1 cellular context compared by ENCODE assay signal in genomic region chr5:141657937-141658545, GRCh38.
TF ChIP-seq lines count a peak whose summit lies in the region.

No MANE protein-coding gene starts in this region.

TF ChIP-seq in HEK293, 187 proteins besides CTCF, POLR2A, EP300 and RAD21 (continued from another document):
- TF ChIP-seq, protein P1, sequence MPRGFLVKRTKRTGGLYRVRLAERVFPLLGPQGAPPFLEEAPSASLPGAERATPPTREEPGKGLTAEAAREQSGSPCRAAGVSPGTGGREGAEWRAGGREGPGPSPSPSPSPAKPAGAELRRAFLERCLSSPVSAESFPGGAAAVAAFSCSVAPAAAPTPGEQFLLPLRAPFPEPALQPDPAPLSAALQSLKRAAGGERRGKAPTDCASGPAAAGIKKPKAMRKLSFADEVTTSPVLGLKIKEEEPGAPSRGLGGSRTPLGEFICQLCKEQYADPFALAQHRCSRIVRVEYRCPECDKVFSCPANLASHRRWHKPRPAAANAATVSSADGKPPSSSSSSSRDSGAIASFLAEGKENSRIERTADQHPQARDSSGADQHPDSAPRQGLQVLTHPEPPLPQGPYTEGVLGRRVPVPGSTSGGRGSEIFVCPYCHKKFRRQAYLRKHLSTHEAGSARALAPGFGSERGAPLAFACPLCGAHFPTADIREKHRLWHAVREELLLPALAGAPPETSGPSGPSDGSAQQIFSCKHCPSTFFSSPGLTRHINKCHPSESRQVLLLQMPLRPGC (tag by site-specific recombination; IDR thresholded peaks at IDR 0.05) = peak; percentile 74
- no peak for TF ChIP-seq ZNF132 (tag by site-specific recombination; IDR thresholded peaks at IDR 0.05; ENCODE audit: borderline replicate concordance)
- TF ChIP-seq ZNF629 (tag by site-specific recombination; IDR thresholded peaks at IDR 0.05) = peak; percentile 96
